In the genomic region with DNA sequence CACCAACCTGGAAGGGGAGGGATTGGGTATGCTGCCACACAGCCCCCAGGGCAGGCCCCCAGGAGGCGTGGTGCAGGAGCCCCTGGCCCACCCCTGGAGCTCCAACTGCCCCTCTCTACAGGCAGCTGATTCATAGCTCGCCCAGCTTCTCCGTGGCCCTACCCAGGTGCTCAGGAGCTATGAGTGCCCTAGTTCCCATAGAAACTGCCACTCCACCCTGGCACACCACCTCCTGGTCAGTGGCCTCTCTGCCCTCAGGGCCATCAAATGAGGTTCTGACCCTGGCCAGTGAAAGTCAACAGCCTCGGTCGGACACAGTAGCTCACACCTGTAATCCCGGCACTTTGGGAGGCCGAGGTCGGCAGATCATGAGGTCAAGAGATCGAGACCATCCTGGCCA, we compare ENCODE assay signal across 29 cellular contexts. TPM values are rescaled to one million over a fixed set of nuclear protein-coding genes. Genes with fewer than 3 reads are reported as not detected.
"Had no signal": no experiment of that assay in that cellular context is flagged by ENCODE, and none has a peak within 500 bp of the region (broad histone marks: within the 10 kb centered on the region; RNA-seq: fewer than 3 reads in every experiment).

No MANE protein-coding gene starts in this region.

- H3K27me3 ChIP-seq: right atrium auricular region, testis, uterus had no signal

- H3K27ac Mint-ChIP-seq: effector memory CD8-positive, alpha-beta T cell; natural killer cell; stimulated activated memory B cell treated with anti-CD40 and anti-IgM and Interleukin-4, amounts not matched to agents 10 μg/mL and 1 μg/mL and 100 μg/mL, for 72 hours; type B pancreatic cell had no signal

- H3K36me3 ChIP-seq: esophagus squamous epithelium, heart right ventricle, prostate gland, right atrium auricular region, spleen, tibial artery, uterus had no signal

- H3K27ac ChIP-seq: esophagus squamous epithelium, heart right ventricle, prostate gland, right atrium auricular region, skin epidermis, spleen, testis, tibial artery, uterus had no signal

- H3K4me1 Mint-ChIP-seq: natural killer cell; neural crest cell; stimulated activated memory B cell treated with anti-CD40 and anti-IgM and Interleukin-4, amounts not matched to agents 10 μg/mL and 1 μg/mL and 100 μg/mL, for 72 hours had no signal

- DNase-seq: cortex of kidney; effector memory CD8-positive, alpha-beta T cell; erythroblast; esophagus squamous epithelium; foreskin melanocyte; glutamatergic neuron; heart right ventricle; hippocampal formation; left cardiac atrium; left ventricle myocardium superior; natural killer cell; spleen; stimulated activated CD4-positive, alpha-beta T cell treated with anti-CD3 and anti-CD28 coated beads, Interleukin-4, amount 100 ng/mL, for 4 hours; stimulated activated naive CD8-positive, alpha-beta T cell treated with anti-CD3 and anti-CD28 coated beads, Interleukin-15, Interleukin-2, amounts not matched to agents 100 U/mL and 50 U/mL, for 24 hours; substantia nigra; testis; tibial artery; uterus had no signal

- H3K9me3 Mint-ChIP-seq: effector memory CD8-positive, alpha-beta T cell; natural killer cell; neural crest cell; stimulated activated memory B cell treated with anti-CD40 and anti-IgM and Interleukin-4, amounts not matched to agents 10 μg/mL and 1 μg/mL and 100 μg/mL, for 72 hours; type B pancreatic cell had no signal

- H3K9me3 ChIP-seq: esophagus squamous epithelium, heart right ventricle, prostate gland, right atrium auricular region, testis, tibial artery, uterus had no signal

- H3K36me3 Mint-ChIP-seq: natural killer cell; stimulated activated memory B cell treated with anti-CD40 and anti-IgM and Interleukin-4, amounts not matched to agents 10 μg/mL and 1 μg/mL and 100 μg/mL, for 72 hours; type B pancreatic cell had no signal

- H3K4me3 ChIP-seq: esophagus squamous epithelium, heart right ventricle, prostate gland, right atrium auricular region, skin epidermis, spleen, testis, tibial artery, uterus had no signal

- H3K4me1 ChIP-seq: esophagus squamous epithelium, heart right ventricle, prostate gland, right atrium auricular region, spleen, tibial artery, uterus had no signal

- H3K27me3 Mint-ChIP-seq: type B pancreatic cell had no signal

- ATAC-seq: effector memory CD8-positive, alpha-beta T cell; heart right ventricle; left cardiac atrium; left ventricle myocardium superior; natural killer cell; stimulated activated memory B cell treated with anti-CD40 and anti-IgM and Interleukin-4, amounts not matched to agents 10 μg/mL and 1 μg/mL and 100 μg/mL, for 72 hours; stimulated activated naive CD8-positive, alpha-beta T cell treated with anti-CD3 and anti-CD28 coated beads, Interleukin-15, Interleukin-2, amounts not matched to agents 100 U/mL and 50 U/mL, for 24 hours had no signal

- H3K4me3 Mint-ChIP-seq: effector memory CD8-positive, alpha-beta T cell; natural killer cell; neural crest cell; stimulated activated memory B cell treated with anti-CD40 and anti-IgM and Interleukin-4, amounts not matched to agents 10 μg/mL and 1 μg/mL and 100 μg/mL, for 72 hours; type B pancreatic cell had no signal

RNA-seq across cellular contexts. Expression of gene CNGB1, which starts 18.0 kb away (rescaled TPM):
- total RNA-seq: dermis microvascular lymphatic vessel endothelial cell, heart right ventricle, kidney epithelial cell, left cardiac atrium, left ventricle myocardium superior, mesenteric fat pad, mononuclear cell, natural killer cell, osteocyte, right atrium auricular region, spleen, uterus had no signal
